Comparison of ENCODE assay signal across 8 cellular contexts in the genomic region with DNA sequence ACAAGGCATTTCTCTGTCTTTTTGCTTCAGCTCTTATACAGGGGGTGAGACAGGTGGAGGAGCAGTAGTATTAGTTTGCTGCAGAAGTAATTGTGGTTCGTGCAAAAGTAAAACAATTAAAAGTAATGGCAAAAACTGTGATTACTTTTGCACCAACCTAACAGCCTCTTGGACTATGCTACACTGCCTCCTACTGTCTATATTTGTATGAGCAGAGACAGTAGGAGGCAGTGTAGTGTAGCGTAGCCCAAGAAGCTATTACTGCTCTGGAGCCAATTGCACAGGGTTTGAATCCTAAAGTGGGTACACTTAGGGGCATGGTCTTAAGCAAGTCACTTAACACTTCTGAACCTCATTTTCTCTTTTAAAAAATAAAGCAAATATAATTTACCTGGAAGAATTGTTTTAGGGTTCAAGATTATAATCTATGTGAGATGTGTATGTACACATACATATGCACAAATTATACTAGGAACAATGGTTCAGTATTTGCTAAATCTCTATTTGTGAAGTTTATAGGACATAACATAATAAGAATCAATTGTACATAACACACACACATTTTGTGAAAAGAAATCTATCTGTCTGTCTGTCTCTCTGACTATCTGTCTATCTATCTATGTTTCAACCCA.
DNase-seq lines count a peak whose midpoint lies in the region; ATAC-seq and TF ChIP-seq lines count a peak whose summit lies in the region.

No MANE protein-coding gene starts in this region.

- WGBS in testis, 2 donors = 50 to 57% methylated on average over 2 of the region's 2 CpGs

- intact Hi-C loops in testis (cut with DNase I; ENCODE audit: low total_unique reads) (no loop called here), sciatic nerve (cut with DNase I) (no loop called here)

- no peaks in the 10 kb centered on the region for H3K9me2 ChIP-seq in MM.1S (replicated peaks; ENCODE audit: insufficient read depth, low read length)

- H3K27ac ChIP-seq in MM.1S (ENCODE audit: low read length) (no peak overlapping the region), testis (no peak overlapping the region)

- H3K9me3 ChIP-seq in MM.1S (replicated peaks; ENCODE audit: insufficient read depth, low read length) (no peaks in the 10 kb centered on the region), testis (no peaks in the 10 kb centered on the region)

- no peak overlapping the region for H3K4me2 ChIP-seq in MM.1S (ENCODE audit: low read depth, low read length)

- no peak overlapping the region for H3K9ac ChIP-seq in MM.1S (ENCODE audit: low read length)

- H3K27me3 ChIP-seq in MM.1S (replicated peaks; ENCODE audit: insufficient read depth, low read length) (no peaks in the 10 kb centered on the region), testis (no peaks in the 10 kb centered on the region)

- TF ChIP-seq CTCF in MM.1S (IDR thresholded peaks at IDR 0.05; ENCODE audit: low read length) = peak; percentile 94
- peak; percentile 76 for TF ChIP-seq CTCF in choroid plexus epithelial cell (conservative IDR thresholded peaks at IDR 0.05; ENCODE audit: low read depth, low read length)
- peak in 2 of 3 experiments; percentile 34 to 38 for TF ChIP-seq CTCF in testis (IDR thresholded peaks at IDR 0.05)
- no peak for TF ChIP-seq CTCF in omental fat pad (IDR thresholded peaks at IDR 0.05)

- H3K4me1 ChIP-seq in MM.1S (ENCODE audit: low read length) = peaks cover 22% of the 10 kb centered on the region
- H3K4me1 ChIP-seq in testis = no peaks in the 10 kb centered on the region

- H3K79me2 ChIP-seq in MM.1S (ENCODE audit: low read length) = no peaks in the 10 kb centered on the region

- H3K36me3 ChIP-seq in MM.1S (replicated peaks; ENCODE audit: insufficient read depth, low read length) (no peaks in the 10 kb centered on the region), testis (ENCODE audit: low read depth, missing control alignments) (no peaks in the 10 kb centered on the region)

- H4K20me1 ChIP-seq in MM.1S (ENCODE audit: insufficient read depth, low read length) = no peaks in the 10 kb centered on the region

- peak; percentile 72 for ATAC-seq in GM21786 (IDR thresholded peaks at IDR 0.05; ENCODE audit: unreplicated experiment)
- ATAC-seq in omental fat pad (ENCODE audit: low FRiP score) = no peak
- ATAC-seq in sciatic nerve = no peak

- no peak overlapping the region for H3K4me3 ChIP-seq in MM.1S (ENCODE audit: low read length)
- H3K4me3 ChIP-seq in choroid plexus epithelial cell (ENCODE audit: low read depth, low read length) = no peak overlapping the region
- H3K4me3 ChIP-seq in testis = no peak overlapping the region

- H2AFZ ChIP-seq in MM.1S (ENCODE audit: low read length) = peak overlapping the region; percentile 60

- DNase-seq in DMS53 (lab: John Stamatoyannopoulos, UW) (peak; percentile 57), MM.1S (peak; percentile 59), choroid plexus epithelial cell (ENCODE audit: low read depth) (peak; percentile 57), testis (no peak), omental fat pad (ENCODE audit: low spot score) (no peak), sciatic nerve (ENCODE audit: low spot score) (no peak)
- no peak for DNase-seq in stimulated activated CD4-positive, alpha-beta T cell treated with anti-CD3 and anti-CD28 coated beads, Interleukin-4, amount 100 ng/mL, for 24 hours

- TF ChIP-seq POLR2A in testis (IDR thresholded peaks at IDR 0.05) = no peak

- peaks cover 3% of the 10 kb centered on the region; the same call in 1 of the 2 replicates for H3F3A ChIP-seq in MM.1S (ENCODE audit: insufficient read depth, low read length)

Comparison
In these comparisons a context has a peak if more than half of its experiments do, and no peak if none do; other contexts are left out.
1. DNase-seq: peak in DMS53 (single experiment), MM.1S (single experiment) and choroid plexus epithelial cell (single experiment); none in testis (single experiment), omental fat pad (single experiment), stimulated activated CD4-positive, alpha-beta T cell treated with anti-CD3 and anti-CD28 coated beads, Interleukin-4, amount 100 ng/mL, for 24 hours (single experiment) and sciatic nerve (single experiment).
2. CTCF ChIP-seq: peak in MM.1S (single experiment), choroid plexus epithelial cell (single experiment) and testis (2 of 3); none in omental fat pad (0 of 3).